24 cellular contexts compared by ENCODE assay signal in genomic region chr4:53529025-53529424, GRCh38.
DNase-seq lines count a peak whose midpoint lies in the region; ATAC-seq, FAIRE-seq and TF ChIP-seq lines count a peak whose summit lies in the region.
"Had no signal": no experiment of that assay in that cellular context is flagged by ENCODE, and none has a peak within 500 bp of the region (broad histone marks: within the 10 kb centered on the region; RNA-seq: fewer than 3 reads in every experiment).

No MANE protein-coding gene starts in this region.

- peak; percentile 78 for FAIRE-seq in urothelium cell line (lab: Jason Lieb, UNC)
- FAIRE-seq: A549, GM12878, GM19239 had no signal

- H3K36me3 ChIP-seq in HEK293 (ENCODE audit: control insufficient read depth in 2 of 2, insufficient read depth in 1 of 2, low read length in 2 of 2) (no peaks in the 10 kb centered on the region), mesenchymal stem cell (ENCODE audit: control insufficient read depth in 1 of 2, insufficient read depth in 2 of 2, low read depth in 1 of 2, low read length in 2 of 2) (no peaks in the 10 kb centered on the region)
- H3K36me3 ChIP-seq: BE2C; BLaER1 treated with 17β-estradiol and CSF1 and Interleukin-3, amounts not matched to agents 10 nM and 100 nM had no signal

- no peak overlapping the region for H3K14ac ChIP-seq in mesenchymal stem cell (ENCODE audit: low read length in 2 of 2)

- no peak for ATAC-seq in GM19351 (IDR thresholded peaks at IDR 0.05; ENCODE audit: unreplicated experiment)
- ATAC-seq in GM21390 (IDR thresholded peaks at IDR 0.05; ENCODE audit: unreplicated experiment) = no peak
- ATAC-seq: A549; CD8-positive, alpha-beta T cell; GM12878 had no signal

- no peaks in the 10 kb centered on the region for H3K27me3 Mint-ChIP-seq in dendritic cell treated with granulocyte-macrophage colony-stimulating factor and Interleukin-4, amounts not matched to agents 40 ng/mL and 50 ng/mL, for 4 days

- H2BK15ac ChIP-seq in mesenchymal stem cell (ENCODE audit: low read depth, poor library complexity, severe bottlenecking) = no peak overlapping the region

- H3K9ac ChIP-seq in mesenchymal stem cell (ENCODE audit: low read length) = no peak overlapping the region
- H3K9ac ChIP-seq: BLaER1 treated with 17β-estradiol and CSF1 and Interleukin-3, amounts not matched to agents 10 nM and 100 nM had no signal

- H3K9me3 ChIP-seq in HEK293 (ENCODE audit: control insufficient read depth, insufficient read depth, low read depth, low read length) (no peaks in the 10 kb centered on the region), mesenchymal stem cell (ENCODE audit: control insufficient read depth, low read length) (no peaks in the 10 kb centered on the region)
- H3K9me3 ChIP-seq: A549; BE2C; BLaER1 treated with 17β-estradiol and CSF1 and Interleukin-3, amounts not matched to agents 10 nM and 100 nM; Caco-2 had no signal

- H3K27me3 ChIP-seq in mesenchymal stem cell (ENCODE audit: control insufficient read depth in 1 of 2, insufficient read depth in 1 of 2, low read length in 2 of 2) = no peaks in the 10 kb centered on the region
- H3K27me3 ChIP-seq: BE2C; BLaER1 treated with 17β-estradiol and CSF1 and Interleukin-3, amounts not matched to agents 10 nM and 100 nM had no signal

- POLR2A ChIA-PET in HEK293 (lab: Yijun Ruan, JAX) = no interaction called here

- CTCF ChIA-PET in HEK293 (lab: Yijun Ruan, JAX) = interaction anchor here (0.7 kb wide), 2 partner anchors 73 to 1170 kb away, joined by 3 read pairs; no protein-coding TSS in a partner anchor

- no peak overlapping the region for H3K18ac ChIP-seq in mesenchymal stem cell (ENCODE audit: low read depth in 1 of 2, low read length in 2 of 2)

- no peak overlapping the region for H4K91ac ChIP-seq in mesenchymal stem cell (ENCODE audit: low read length)

- DNase-seq in mesenchymal stem cell = no peak
- DNase-seq in urothelium cell line (ENCODE audit: low spot score) = no peak
- DNase-seq in dermis blood vessel endothelial cell = no peak
- DNase-seq: 8988T; ACHN; AML-193; BE2C; Caco-2; CD4-positive, CD25-positive, alpha-beta regulatory T cell; CD8-positive, alpha-beta T cell; DMS153; DND-41; GDM1; GOT3; H7; HCEC 1CT had no signal

- H2BK5ac ChIP-seq in mesenchymal stem cell (ENCODE audit: low read depth, low read length, poor library complexity, severe bottlenecking) = no peak overlapping the region

- no peak overlapping the region for H2BK120ac ChIP-seq in mesenchymal stem cell (ENCODE audit: low read depth, low read length)

- H3K4me3 ChIP-seq in HEK293 (ENCODE audit: low read depth, low read length) = no peak overlapping the region
- no peak overlapping the region for H3K4me3 ChIP-seq in mesenchymal stem cell (ENCODE audit: insufficient read depth in 1 of 2, low read depth in 1 of 2, low read length in 2 of 2)
- H3K4me3 ChIP-seq: A549; BLaER1 treated with 17β-estradiol and CSF1 and Interleukin-3, amounts not matched to agents 10 nM and 100 nM; GM12878 had no signal

- intact Hi-C loops in dendritic cell treated with granulocyte-macrophage colony-stimulating factor and Interleukin-4, amounts not matched to agents 40 ng/mL and 50 ng/mL, for 4 days (cut with micrococcal nuclease) = no loop called here

- H3K79me1 ChIP-seq in mesenchymal stem cell (replicated peaks; ENCODE audit: low read length, poor library complexity, severe bottlenecking) = no peaks in the 10 kb centered on the region

- H3K4me1 ChIP-seq in HEK293 (ENCODE audit: control insufficient read depth, insufficient read depth, low read length) (no peaks in the 10 kb centered on the region), mesenchymal stem cell (ENCODE audit: control insufficient read depth, insufficient read depth, low read depth, low read length) (peaks cover 2% of the 10 kb centered on the region)
- H3K4me1 ChIP-seq: A549; BLaER1 treated with 17β-estradiol and CSF1 and Interleukin-3, amounts not matched to agents 10 nM and 100 nM had no signal

- H3K4me1 Mint-ChIP-seq in dendritic cell treated with granulocyte-macrophage colony-stimulating factor and Interleukin-4, amounts not matched to agents 40 ng/mL and 50 ng/mL, for 4 days (ENCODE audit: low read depth) = no peaks in the 10 kb centered on the region
- H3K4me1 Mint-ChIP-seq: CD4-positive, CD25-positive, alpha-beta regulatory T cell had no signal

- H3K27ac ChIP-seq in HEK293 (ENCODE audit: extremely low read depth, low read depth, low read length) (no peak overlapping the region), mesenchymal stem cell (ENCODE audit: low read length, poor library complexity, severe bottlenecking) (no peak overlapping the region)
- H3K27ac ChIP-seq: A549; BLaER1 treated with 17β-estradiol and CSF1 and Interleukin-3, amounts not matched to agents 10 nM and 100 nM had no signal

- no peak overlapping the region for H2AK5ac ChIP-seq in mesenchymal stem cell (ENCODE audit: low read length, severe bottlenecking)

- no peak overlapping the region for H3K4ac ChIP-seq in mesenchymal stem cell (ENCODE audit: low read depth in 1 of 2, low read length in 2 of 2)

- TF ChIP-seq CTCF in HEK293 (tag by site-specific recombination; IDR thresholded peaks at IDR 0.05) = no peak

- no peaks in the 10 kb centered on the region for H3K36me3 Mint-ChIP-seq in dendritic cell treated with granulocyte-macrophage colony-stimulating factor and Interleukin-4, amounts not matched to agents 40 ng/mL and 50 ng/mL, for 4 days (ENCODE audit: low read depth)
- H3K36me3 Mint-ChIP-seq: CD4-positive, CD25-positive, alpha-beta regulatory T cell; CD8-positive, alpha-beta T cell had no signal

- H2AFZ ChIP-seq in mesenchymal stem cell (ENCODE audit: low read depth, low read length) = no peak overlapping the region

- H3K27ac Mint-ChIP-seq in dendritic cell treated with granulocyte-macrophage colony-stimulating factor and Interleukin-4, amounts not matched to agents 40 ng/mL and 50 ng/mL, for 4 days = peak overlapping the region; percentile 8
- H3K27ac Mint-ChIP-seq: CD4-positive, CD25-positive, alpha-beta regulatory T cell; CD8-positive, alpha-beta T cell had no signal

- no peak overlapping the region for H3K4me2 ChIP-seq in mesenchymal stem cell (ENCODE audit: low read length, poor library complexity, severe bottlenecking)
- H3K4me2 ChIP-seq: A549; BLaER1 treated with 17β-estradiol and CSF1 and Interleukin-3, amounts not matched to agents 10 nM and 100 nM had no signal

- H3K4me3 Mint-ChIP-seq in dendritic cell treated with granulocyte-macrophage colony-stimulating factor and Interleukin-4, amounts not matched to agents 40 ng/mL and 50 ng/mL, for 4 days = no peak overlapping the region
- H3K4me3 Mint-ChIP-seq: CD4-positive, CD25-positive, alpha-beta regulatory T cell; CD8-positive, alpha-beta T cell had no signal

- H3K23ac ChIP-seq in mesenchymal stem cell (ENCODE audit: low read length in 2 of 2) = no peak overlapping the region

- H3K9me3 Mint-ChIP-seq in dendritic cell treated with granulocyte-macrophage colony-stimulating factor and Interleukin-4, amounts not matched to agents 40 ng/mL and 50 ng/mL, for 4 days = no peaks in the 10 kb centered on the region
- H3K9me3 Mint-ChIP-seq: CD4-positive, CD25-positive, alpha-beta regulatory T cell; CD8-positive, alpha-beta T cell had no signal

- no peak overlapping the region for H4K8ac ChIP-seq in mesenchymal stem cell (ENCODE audit: low read length)

- peak overlapping the region; percentile 51 to 59 for H2BK12ac ChIP-seq in mesenchymal stem cell (ENCODE audit: low read length in 2 of 2)

- 76% methylated on average over 2 of the region's 3 CpGs for WGBS in mesenchymal stem cell

TF ChIP-seq in HEK293, 187 proteins besides CTCF, POLR2A, EP300 and RAD21:
- peak; percentile 58 for TF ChIP-seq ZSCAN4 (tag by site-specific recombination; IDR thresholded peaks at IDR 0.05)
- TF ChIP-seq ZNF16 (tag by site-specific recombination; IDR thresholded peaks at IDR 0.05; ENCODE audit: low read depth) = no peak
